Comparison of ENCODE assay signal across 10 cellular contexts in the genomic region with DNA sequence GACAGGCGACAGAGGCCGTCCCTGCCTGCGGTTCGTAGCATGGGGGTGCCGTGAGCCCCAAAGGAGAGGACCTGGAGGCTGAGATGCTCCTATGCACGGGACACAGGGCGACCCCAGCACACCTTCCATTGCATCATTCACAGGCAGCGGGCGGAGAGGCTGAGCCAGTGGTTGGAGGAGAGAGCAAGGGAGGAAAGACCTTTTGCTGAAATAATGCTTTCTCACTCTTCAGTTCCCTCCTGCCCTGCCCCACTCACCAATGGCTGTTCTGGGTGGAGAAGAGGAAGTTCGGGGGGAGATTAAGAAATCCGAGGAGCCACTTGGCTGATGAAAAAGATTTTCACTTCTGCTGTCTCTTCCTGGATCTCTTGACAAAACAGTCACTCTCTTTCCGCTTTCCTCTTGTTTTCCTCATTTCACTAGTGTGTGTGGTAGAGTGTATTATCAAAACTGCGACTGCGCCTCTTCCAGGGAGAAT. TPM values are rescaled to one million over a fixed set of nuclear protein-coding genes. Genes with fewer than 3 reads are reported as not detected.
DNase-seq lines count a peak whose midpoint lies in the region; ATAC-seq and TF ChIP-seq lines count a peak whose summit lies in the region.
"Had no signal": no experiment of that assay in that cellular context is flagged by ENCODE, and none has a peak within 500 bp of the region (broad histone marks: within the 10 kb centered on the region; RNA-seq: fewer than 3 reads in every experiment).

Gene NLRP12, minus strand, starts transcription at position 181 of the 478 bp plus-strand sequence. Its CDS starts 140 bp downstream, at position 41.

- TF ChIP-seq CTCF in lung (IDR thresholded peaks at IDR 0.05; ENCODE audit: control extremely low read depth, extremely low read depth) (no peak), upper lobe of right lung (IDR thresholded peaks at IDR 0.05) (no peak)

- H3K27ac ChIP-seq in lung (ENCODE audit: low read depth in 1 of 2, low read length in 1 of 2) (peak within 1 kb of the TSS in 1 of 2 donors; percentile 23), upper lobe of right lung (peak within 1 kb of the TSS; percentile 51)

- H3K4me3 ChIP-seq in lung (no peak within 1 kb of the TSS), upper lobe of right lung (peak within 1 kb of the TSS; percentile 17)
- H3K4me3 ChIP-seq: GM12878 had no signal

- peak within 1 kb of the TSS; percentile 45 for H3K4me3 Mint-ChIP-seq in activated naive CD4-positive, alpha-beta T cell treated with anti-CD3 and anti-CD28 coated beads for 36 hours
- no peak within 1 kb of the TSS for H3K4me3 Mint-ChIP-seq in activated naive CD4-positive, alpha-beta T cell treated with anti-CD3 and anti-CD28 coated beads, Interleukin-2, amount 10 ng/mL, durations not matched to agents 7 days and 5 days
- H3K4me3 Mint-ChIP-seq in activated naive CD8-positive, alpha-beta T cell treated with anti-CD3 and anti-CD28 coated beads, Interleukin-2, amount 50 U/mL, for 24 hours = peak within 1 kb of the TSS; percentile 34

- no peaks in the 10 kb centered on the region for H3K4me1 ChIP-seq in lung (ENCODE audit: control insufficient read depth in 2 of 2, insufficient read depth in 2 of 2, low read length in 2 of 2)
- H3K4me1 ChIP-seq in upper lobe of right lung = no peaks in the 10 kb centered on the region

- H3K36me3 Mint-ChIP-seq in activated naive CD4-positive, alpha-beta T cell treated with anti-CD3 and anti-CD28 coated beads for 36 hours (ENCODE audit: low read depth) = no peaks in the 10 kb centered on the region
- H3K36me3 Mint-ChIP-seq in activated naive CD4-positive, alpha-beta T cell treated with anti-CD3 and anti-CD28 coated beads, Interleukin-2, amount 10 ng/mL, durations not matched to agents 7 days and 5 days = no peaks in the 10 kb centered on the region
- H3K36me3 Mint-ChIP-seq in activated naive CD8-positive, alpha-beta T cell treated with anti-CD3 and anti-CD28 coated beads, Interleukin-2, amount 50 U/mL, for 24 hours (ENCODE audit: low read depth) = no peaks in the 10 kb centered on the region

- H3K36me3 ChIP-seq in lung (ENCODE audit: control insufficient read depth in 2 of 2, insufficient read depth in 2 of 2, low read length in 2 of 2) (no peaks in the 10 kb centered on the region), upper lobe of right lung (no peaks in the 10 kb centered on the region)

- WGBS in lung, 2 donors = 33 to 49% methylated on average over 14 of the region's 14 CpGs

- ATAC-seq in activated naive CD8-positive, alpha-beta T cell treated with anti-CD3 and anti-CD28 coated beads, Interleukin-2, amount 50 U/mL, for 24 hours = no peak
- ATAC-seq in lung (ENCODE audit: insufficient read depth, low FRiP score) (peak; percentile 62), upper lobe of right lung (peak; percentile 93)
- ATAC-seq: GM12878 had no signal

- H3K27me3 Mint-ChIP-seq in activated naive CD4-positive, alpha-beta T cell treated with anti-CD3 and anti-CD28 coated beads for 36 hours (ENCODE audit: low read depth) = peaks cover 25% of the 10 kb centered on the region
- H3K27me3 Mint-ChIP-seq in activated naive CD4-positive, alpha-beta T cell treated with anti-CD3 and anti-CD28 coated beads, Interleukin-2, amount 10 ng/mL, durations not matched to agents 7 days and 5 days = peaks cover 21% of the 10 kb centered on the region
- H3K27me3 Mint-ChIP-seq in activated naive CD8-positive, alpha-beta T cell treated with anti-CD3 and anti-CD28 coated beads, Interleukin-2, amount 50 U/mL, for 24 hours = peaks cover 23% of the 10 kb centered on the region

- CTCF ChIA-PET in activated naive CD4-positive, alpha-beta T cell treated with anti-CD3 and anti-CD28 coated beads for 36 hours (lab: Charles Lee) = no interaction called here
- CTCF ChIA-PET in activated naive CD4-positive, alpha-beta T cell treated with anti-CD3 and anti-CD28 coated beads, Interleukin-2, amount 10 ng/mL, durations not matched to agents 7 days and 5 days (lab: Charles Lee) = no interaction called here

- no peaks in the 10 kb centered on the region for H3K9me3 Mint-ChIP-seq in activated naive CD4-positive, alpha-beta T cell treated with anti-CD3 and anti-CD28 coated beads for 36 hours
- no peaks in the 10 kb centered on the region for H3K9me3 Mint-ChIP-seq in activated naive CD4-positive, alpha-beta T cell treated with anti-CD3 and anti-CD28 coated beads, Interleukin-2, amount 10 ng/mL, durations not matched to agents 7 days and 5 days
- H3K9me3 Mint-ChIP-seq in activated naive CD8-positive, alpha-beta T cell treated with anti-CD3 and anti-CD28 coated beads, Interleukin-2, amount 50 U/mL, for 24 hours = no peaks in the 10 kb centered on the region

- peaks cover 4% of the 10 kb centered on the region for H3K4me1 Mint-ChIP-seq in activated naive CD4-positive, alpha-beta T cell treated with anti-CD3 and anti-CD28 coated beads for 36 hours (ENCODE audit: low read depth)
- H3K4me1 Mint-ChIP-seq in activated naive CD4-positive, alpha-beta T cell treated with anti-CD3 and anti-CD28 coated beads, Interleukin-2, amount 10 ng/mL, durations not matched to agents 7 days and 5 days = peaks cover 3% of the 10 kb centered on the region
- peaks cover 3% of the 10 kb centered on the region for H3K4me1 Mint-ChIP-seq in activated naive CD8-positive, alpha-beta T cell treated with anti-CD3 and anti-CD28 coated beads, Interleukin-2, amount 50 U/mL, for 24 hours

- H3K27me3 ChIP-seq in lung (ENCODE audit: control insufficient read depth, insufficient read depth) (no peaks in the 10 kb centered on the region), upper lobe of right lung (no peaks in the 10 kb centered on the region)

- H3K27ac Mint-ChIP-seq in activated naive CD4-positive, alpha-beta T cell treated with anti-CD3 and anti-CD28 coated beads for 36 hours = no peak within 1 kb of the TSS
- no peak within 1 kb of the TSS for H3K27ac Mint-ChIP-seq in activated naive CD4-positive, alpha-beta T cell treated with anti-CD3 and anti-CD28 coated beads, Interleukin-2, amount 10 ng/mL, durations not matched to agents 7 days and 5 days
- H3K27ac Mint-ChIP-seq in activated naive CD8-positive, alpha-beta T cell treated with anti-CD3 and anti-CD28 coated beads, Interleukin-2, amount 50 U/mL, for 24 hours = no peak within 1 kb of the TSS

- H3K9me3 ChIP-seq in lung (ENCODE audit: control insufficient read depth in 2 of 2, insufficient read depth in 1 of 2, low read length in 1 of 2) (no peaks in the 10 kb centered on the region), upper lobe of right lung (no peaks in the 10 kb centered on the region)

- no peak for DNase-seq in activated naive CD4-positive, alpha-beta T cell treated with anti-CD3 and anti-CD28 coated beads for 36 hours
- DNase-seq in activated naive CD4-positive, alpha-beta T cell treated with anti-CD3 and anti-CD28 coated beads, Interleukin-2, amount 10 ng/mL, durations not matched to agents 7 days and 5 days = no peak
- no peak for DNase-seq in activated naive CD8-positive, alpha-beta T cell treated with anti-CD3 and anti-CD28 coated beads, Interleukin-2, amount 50 U/mL, for 24 hours
- DNase-seq in lung (ENCODE audit: low spot score) (peak; percentile 31), upper lobe of right lung (peak; percentile 68), middle frontal gyrus (ENCODE audit: extremely low spot score, low spot score) (no peak), SHP77 (lab: John Stamatoyannopoulos, UW) (no peak), NCI-H526 (lab: John Stamatoyannopoulos, UW) (no peak)
- DNase-seq: activated T-cell treated with anti-CD3 and anti-CD28 coated beads for 4 hours had no signal

- intact Hi-C loops in activated naive CD4-positive, alpha-beta T cell treated with anti-CD3 and anti-CD28 coated beads for 36 hours (cut with micrococcal nuclease) = no loop called here
- intact Hi-C loops in upper lobe of right lung (cut with DNase I) = no loop called here

RNA-seq across cellular contexts. Expression of gene NLRP12, which starts in this region (rescaled TPM):
- not detected for total RNA-seq in activated naive CD4-positive, alpha-beta T cell treated with anti-CD3 and anti-CD28 coated beads for 36 hours
- total RNA-seq in lung (1 to 10 TPM; 1.8 to 9.8 TPM), upper lobe of right lung (4.0 TPM)
- polyA plus RNA-seq in lung = 10 to 100 TPM in 1 of 2 donors, 1 to 10 TPM in 1; 1.1 to 11.5 TPM
- total RNA-seq: GM12878 had no signal
- polyA plus RNA-seq: GM12878 had no signal

Comparison
In these comparisons a context has a peak if more than half of its experiments do, and no peak if none do; other contexts are left out.
1. DNase-seq: peak in lung (single experiment) and upper lobe of right lung (single experiment); none in activated naive CD4-positive, alpha-beta T cell treated with anti-CD3 and anti-CD28 coated beads for 36 hours (single experiment), activated naive CD4-positive, alpha-beta T cell treated with anti-CD3 and anti-CD28 coated beads, Interleukin-2, amount 10 ng/mL, durations not matched to agents 7 days and 5 days (single experiment), activated naive CD8-positive, alpha-beta T cell treated with anti-CD3 and anti-CD28 coated beads, Interleukin-2, amount 50 U/mL, for 24 hours (single experiment), middle frontal gyrus (single experiment), SHP77 (0 of 2) and NCI-H526 (0 of 2).